1 cellular context compared by ENCODE assay signal in genomic region chr6:157274116-157274470, GRCh38.
TF ChIP-seq lines count a peak whose summit lies in the region.

No MANE protein-coding gene starts in this region.

TF ChIP-seq in liver, 16 proteins besides CTCF, POLR2A, EP300 and RAD21 (continued from another document):
- TF ChIP-seq ZBTB33 (IDR thresholded peaks at IDR 0.05) (no peak), EGR1 (IDR thresholded peaks at IDR 0.05; ENCODE audit: low read depth in 2 of 2) (no peak)
